In the genomic region with DNA sequence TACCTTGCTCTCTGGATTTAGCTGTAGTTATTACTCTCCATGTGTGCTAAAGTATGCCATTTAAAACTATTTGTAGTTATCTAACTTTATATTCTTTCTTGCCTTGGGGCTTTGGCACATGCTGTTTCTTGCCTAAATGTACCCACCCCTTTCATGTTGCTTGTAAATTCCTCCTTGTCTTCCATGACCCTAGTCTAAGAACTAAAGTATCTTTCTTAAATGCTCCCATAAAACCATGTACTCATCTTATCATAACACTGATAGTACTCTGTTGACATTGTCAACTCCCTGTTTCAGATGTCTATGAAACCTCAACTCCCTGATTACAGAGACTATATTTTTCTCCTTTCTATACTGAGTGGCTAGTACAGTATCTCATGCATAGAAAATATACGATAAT, we compare ENCODE assay signal across 34 cellular contexts.
"Had no signal": no experiment of that assay in that cellular context is flagged by ENCODE, and none has a peak within 500 bp of the region (broad histone marks: within the 10 kb centered on the region; RNA-seq: fewer than 3 reads in every experiment).

No MANE protein-coding gene starts in this region.

- DNase-seq: Karpas-422, Kasumi-1, KG1, MG63, MM.1S, MV-4-11, NCI-H1048, NCI-H1092, NCI-H1092 treated with DMSO at 0.1 percent for 48 hours, NCI-H1105, NCI-H1105 treated with DMSO at 0.1 percent for 48 hours, NCI-H1417, NCI-H1417 treated with DMSO at 0.1 percent for 48 hours, NCI-H1436, NCI-H1436 treated with DMSO at 0.1 percent for 48 hours, NCI-H146, NCI-H1694, NCI-H1694 treated with DMSO at 0.1 percent for 48 hours, NCI-H187, NCI-H187 treated with DMSO at 0.1 percent for 48 hours, NCI-H1930, NCI-H2029, NCI-H2029 treated with DMSO at 0.1 percent for 48 hours, NCI-H2081, NCI-H2081 treated with DMSO at 0.1 percent for 48 hours, NCI-H2107, NCI-H2171, NCI-H2171 treated with DMSO at 0.1 percent for 48 hours, NCI-H2227 treated with DMSO at 0.1 percent for 48 hours, NCI-H226, NCI-H345, NCI-H446, NCI-H446 treated with DMSO at 0.1 percent for 48 hours, NCI-H510A had no signal

- H3K36me3 ChIP-seq: MG63 had no signal

- H3K27me3 ChIP-seq: MG63 had no signal

- H3K4me3 ChIP-seq: MG63 had no signal
